ENCODE assay signal across 2 cellular contexts in the genomic region with DNA sequence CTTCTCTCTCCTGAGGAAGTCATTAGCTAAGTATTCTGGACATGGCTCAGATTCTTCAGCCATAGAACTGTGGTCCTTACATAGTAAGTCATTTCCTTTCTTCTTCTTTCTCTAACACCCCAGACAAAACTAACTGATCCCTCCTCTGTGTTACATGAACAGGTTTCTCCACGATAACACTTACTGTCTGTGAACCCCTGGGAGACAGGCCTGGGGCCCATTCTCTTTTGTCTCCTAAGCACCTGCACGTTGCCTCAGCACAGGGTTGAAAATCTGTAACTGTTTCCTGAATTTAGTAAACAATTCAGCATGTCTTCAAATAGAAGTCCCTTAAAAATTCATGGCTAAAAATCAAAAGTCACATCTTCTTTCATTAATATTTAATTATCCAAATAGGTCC.
TF ChIP-seq lines count a peak whose summit lies in the region.

No MANE protein-coding gene starts in this region.

TF ChIP-seq in GM23338, 12 proteins besides CTCF, POLR2A, EP300 and RAD21:
- TF ChIP-seq ZNF114 (CRISPR knock-in tag; IDR thresholded peaks at IDR 0.05) (no peak), EZH2 (IDR thresholded peaks at IDR 0.05; ENCODE audit: low read depth, unreplicated experiment) (no peak), ZNF331 (CRISPR knock-in tag; IDR thresholded peaks at IDR 0.05; ENCODE audit: low read depth) (no peak), STAT1 (IDR thresholded peaks at IDR 0.05; ENCODE audit: unreplicated experiment) (no peak), EZH2phosphoT487 (IDR thresholded peaks at IDR 0.05; ENCODE audit: unreplicated experiment) (no peak)
- TF ChIP-seq, protein P1, sequence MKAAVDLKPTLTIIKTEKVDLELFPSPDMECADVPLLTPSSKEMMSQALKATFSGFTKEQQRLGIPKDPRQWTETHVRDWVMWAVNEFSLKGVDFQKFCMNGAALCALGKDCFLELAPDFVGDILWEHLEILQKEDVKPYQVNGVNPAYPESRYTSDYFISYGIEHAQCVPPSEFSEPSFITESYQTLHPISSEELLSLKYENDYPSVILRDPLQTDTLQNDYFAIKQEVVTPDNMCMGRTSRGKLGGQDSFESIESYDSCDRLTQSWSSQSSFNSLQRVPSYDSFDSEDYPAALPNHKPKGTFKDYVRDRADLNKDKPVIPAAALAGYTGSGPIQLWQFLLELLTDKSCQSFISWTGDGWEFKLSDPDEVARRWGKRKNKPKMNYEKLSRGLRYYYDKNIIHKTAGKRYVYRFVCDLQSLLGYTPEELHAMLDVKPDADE (IDR thresholded peaks at IDR 0.05): no peak
- TF ChIP-seq, protein P2, sequence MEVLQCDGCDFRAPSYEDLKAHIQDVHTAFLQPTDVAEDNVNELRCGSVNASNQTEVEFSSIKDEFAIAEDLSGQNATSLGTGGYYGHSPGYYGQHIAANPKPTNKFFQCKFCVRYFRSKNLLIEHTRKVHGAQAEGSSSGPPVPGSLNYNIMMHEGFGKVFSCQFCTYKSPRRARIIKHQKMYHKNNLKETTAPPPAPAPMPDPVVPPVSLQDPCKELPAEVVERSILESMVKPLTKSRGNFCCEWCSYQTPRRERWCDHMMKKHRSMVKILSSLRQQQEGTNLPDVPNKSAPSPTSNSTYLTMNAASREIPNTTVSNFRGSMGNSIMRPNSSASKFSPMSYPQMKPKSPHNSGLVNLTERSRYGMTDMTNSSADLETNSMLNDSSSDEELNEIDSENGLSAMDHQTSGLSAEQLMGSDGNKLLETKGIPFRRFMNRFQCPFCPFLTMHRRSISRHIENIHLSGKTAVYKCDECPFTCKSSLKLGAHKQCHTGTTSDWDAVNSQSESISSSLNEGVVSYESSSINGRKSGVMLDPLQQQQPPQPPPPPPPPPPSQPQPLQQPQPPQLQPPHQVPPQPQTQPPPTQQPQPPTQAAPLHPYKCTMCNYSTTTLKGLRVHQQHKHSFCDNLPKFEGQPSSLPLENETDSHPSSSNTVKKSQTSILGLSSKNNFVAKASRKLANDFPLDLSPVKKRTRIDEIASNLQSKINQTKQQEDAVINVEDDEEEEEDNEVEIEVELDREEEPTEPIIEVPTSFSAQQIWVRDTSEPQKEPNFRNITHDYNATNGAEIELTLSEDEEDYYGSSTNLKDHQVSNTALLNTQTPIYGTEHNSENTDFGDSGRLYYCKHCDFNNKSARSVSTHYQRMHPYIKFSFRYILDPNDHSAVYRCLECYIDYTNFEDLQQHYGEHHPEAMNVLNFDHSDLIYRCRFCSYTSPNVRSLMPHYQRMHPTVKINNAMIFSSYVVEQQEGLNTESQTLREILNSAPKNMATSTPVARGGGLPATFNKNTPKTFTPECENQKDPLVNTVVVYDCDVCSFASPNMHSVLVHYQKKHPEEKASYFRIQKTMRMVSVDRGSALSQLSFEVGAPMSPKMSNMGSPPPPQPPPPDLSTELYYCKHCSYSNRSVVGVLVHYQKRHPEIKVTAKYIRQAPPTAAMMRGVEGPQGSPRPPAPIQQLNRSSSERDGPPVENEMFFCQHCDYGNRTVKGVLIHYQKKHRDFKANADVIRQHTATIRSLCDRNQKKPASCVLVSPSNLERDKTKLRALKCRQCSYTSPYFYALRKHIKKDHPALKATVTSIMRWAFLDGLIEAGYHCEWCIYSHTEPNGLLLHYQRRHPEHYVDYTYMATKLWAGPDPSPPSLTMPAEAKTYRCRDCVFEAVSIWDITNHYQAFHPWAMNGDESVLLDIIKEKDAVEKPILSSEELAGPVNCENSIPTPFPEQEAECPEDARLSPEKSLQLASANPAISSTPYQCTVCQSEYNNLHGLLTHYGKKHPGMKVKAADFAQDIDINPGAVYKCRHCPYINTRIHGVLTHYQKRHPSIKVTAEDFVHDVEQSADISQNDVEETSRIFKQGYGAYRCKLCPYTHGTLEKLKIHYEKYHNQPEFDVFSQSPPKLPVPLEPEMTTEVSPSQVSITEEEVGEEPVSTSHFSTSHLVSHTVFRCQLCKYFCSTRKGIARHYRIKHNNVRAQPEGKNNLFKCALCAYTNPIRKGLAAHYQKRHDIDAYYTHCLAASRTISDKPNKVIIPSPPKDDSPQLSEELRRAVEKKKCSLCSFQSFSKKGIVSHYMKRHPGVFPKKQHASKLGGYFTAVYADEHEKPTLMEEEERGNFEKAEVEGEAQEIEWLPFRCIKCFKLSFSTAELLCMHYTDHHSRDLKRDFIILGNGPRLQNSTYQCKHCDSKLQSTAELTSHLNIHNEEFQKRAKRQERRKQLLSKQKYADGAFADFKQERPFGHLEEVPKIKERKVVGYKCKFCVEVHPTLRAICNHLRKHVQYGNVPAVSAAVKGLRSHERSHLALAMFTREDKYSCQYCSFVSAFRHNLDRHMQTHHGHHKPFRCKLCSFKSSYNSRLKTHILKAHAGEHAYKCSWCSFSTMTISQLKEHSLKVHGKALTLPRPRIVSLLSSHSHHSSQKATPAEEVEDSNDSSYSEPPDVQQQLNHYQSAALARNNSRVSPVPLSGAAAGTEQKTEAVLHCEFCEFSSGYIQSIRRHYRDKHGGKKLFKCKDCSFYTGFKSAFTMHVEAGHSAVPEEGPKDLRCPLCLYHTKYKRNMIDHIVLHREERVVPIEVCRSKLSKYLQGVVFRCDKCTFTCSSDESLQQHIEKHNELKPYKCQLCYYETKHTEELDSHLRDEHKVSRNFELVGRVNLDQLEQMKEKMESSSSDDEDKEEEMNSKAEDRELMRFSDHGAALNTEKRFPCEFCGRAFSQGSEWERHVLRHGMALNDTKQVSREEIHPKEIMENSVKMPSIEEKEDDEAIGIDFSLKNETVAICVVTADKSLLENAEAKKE (CRISPR knock-in tag; IDR thresholded peaks at IDR 0.05): no peak

TF ChIP-seq in GM12878, 131 proteins besides CTCF, POLR2A, EP300 and RAD21:
- TF ChIP-seq SRF (IDR thresholded peaks at IDR 0.05; ENCODE audit: low read depth in 2 of 2, low read length in 2 of 2) (0 out of 4 replicates have a peak, but pooled peaks of 1 of the 2 experiments have one; percentile 3), MTA2 (IDR thresholded peaks at IDR 0.05; ENCODE audit: low read depth) (no peak), ZBTB33 (IDR thresholded peaks at IDR 0.05) (no peak), ZNF622 (IDR thresholded peaks at IDR 0.05) (no peak)
